Comparison of ENCODE assay signal across 15 cellular contexts in genomic region chr2:7915302-7916200, GRCh38.
DNase-seq lines count a peak whose midpoint lies in the region; ATAC-seq and TF ChIP-seq lines count a peak whose summit lies in the region.
"Had no signal": no experiment of that assay in that cellular context is flagged by ENCODE, and none has a peak within 500 bp of the region (broad histone marks: within the 10 kb centered on the region; RNA-seq: fewer than 3 reads in every experiment).

No MANE protein-coding gene starts in this region.

- intact Hi-C loops in heart left ventricle (cut with DNase I) = no loop called here
- intact Hi-C loops in cardiac septum (cut with DNase I) = no loop called here
- intact Hi-C loops in right cardiac atrium (cut with DNase I) = no loop called here
- intact Hi-C loops in lower leg skin (cut with DNase I; ENCODE audit: low total_unique reads) = no loop called here

- H3F3A ChIP-seq in SK-N-SH (replicated peaks; ENCODE audit: insufficient read depth) = no peaks in the 10 kb centered on the region

- H3K9ac ChIP-seq in SK-N-SH = no peak overlapping the region

- H3K36me3 ChIP-seq in heart left ventricle = no peaks in the 10 kb centered on the region
- H3K36me3 ChIP-seq in SK-N-SH (replicated peaks in 1 of 2; ENCODE audit: control insufficient read depth in 1 of 2, insufficient read depth in 2 of 2, low read length in 1 of 2) = no peaks in the 10 kb centered on the region
- no peaks in the 10 kb centered on the region for H3K36me3 ChIP-seq in thoracic aorta
- H3K36me3 ChIP-seq: neutrophil had no signal

- H2AFZ ChIP-seq in SK-N-SH (ENCODE audit: low read depth) = no peak overlapping the region

- H3K4me2 ChIP-seq in SK-N-SH = 0 out of 2 replicates have a peak overlapping the region, but pooled peaks have one; percentile 4

- H3K27ac ChIP-seq in heart left ventricle (peak overlapping the region in 2 of 12 donors; percentile 11 to 16), SK-N-SH (ENCODE audit: low read depth in 2 of 2, low read length in 1 of 2) (no peak overlapping the region), right cardiac atrium (ENCODE audit: low read length) (no peak overlapping the region), thoracic aorta (no peak overlapping the region)
- H3K27ac ChIP-seq: neutrophil had no signal

- ATAC-seq in heart left ventricle (no peak), right cardiac atrium (peak in 1 of 2 donors; percentile 26), thoracic aorta (ENCODE audit: insufficient number of reproducible peaks, low FRiP score, low read depth) (no peak), GM21825 (IDR thresholded peaks at IDR 0.05; ENCODE audit: unreplicated experiment) (no peak)
- ATAC-seq: effector memory CD8-positive, alpha-beta T cell; T-cell had no signal

- no peaks in the 10 kb centered on the region for H3K79me2 ChIP-seq in SK-N-SH (ENCODE audit: insufficient read depth)

- TF ChIP-seq EP300 in SK-N-SH (IDR thresholded peaks at IDR 0.05; ENCODE audit: borderline replicate concordance in 1 of 2, low read depth in 1 of 2, low read length in 1 of 2) = no peak

- TF ChIP-seq POLR2A in heart left ventricle (IDR thresholded peaks at IDR 0.05) (no peak), lower leg skin (IDR thresholded peaks at IDR 0.05) (no peak)

- TF ChIP-seq RAD21 in SK-N-SH (IDR thresholded peaks at IDR 0.05; ENCODE audit: low read length) = no peak

- DNase-seq in heart left ventricle (no peak), cardiac septum (ENCODE audit: low spot score) (no peak), SK-N-SH (no peak), right cardiac atrium (no peak), thoracic aorta (ENCODE audit: low spot score) (no peak), NCI-H1417 treated with DMSO at 0.1 percent for 48 hours (lab: John Stamatoyannopoulos, UW) (no peak), lower leg skin (ENCODE audit: low spot score in 2 of 2) (no peak)
- DNase-seq: activated CD4-positive, alpha-beta T cell treated with anti-CD3 and anti-CD28 coated beads for 1 hour; activated T-cell treated with anti-CD3 and anti-CD28 coated beads, Interleukin-2, amount 50 U/mL, for 24 hours; amniotic stem cell; effector memory CD8-positive, alpha-beta T cell; MM.1S; T-cell had no signal

- TF ChIP-seq CTCF in heart left ventricle (IDR thresholded peaks at IDR 0.05) (no peak), SK-N-SH (IDR thresholded peaks at IDR 0.05) (no peak), thoracic aorta (IDR thresholded peaks at IDR 0.05) (no peak), lower leg skin (IDR thresholded peaks at IDR 0.05) (no peak)

- H3K4me1 ChIP-seq in heart left ventricle = no peaks in the 10 kb centered on the region
- H3K4me1 ChIP-seq in SK-N-SH (ENCODE audit: control insufficient read depth in 1 of 2, insufficient read depth in 2 of 2, low read depth in 1 of 2, low read length in 1 of 2) = no peaks in the 10 kb centered on the region
- H3K4me1 ChIP-seq in right cardiac atrium (ENCODE audit: control insufficient read depth, insufficient read depth, low read length) = no peaks in the 10 kb centered on the region
- no peaks in the 10 kb centered on the region for H3K4me1 ChIP-seq in thoracic aorta (ENCODE audit: control insufficient read depth in 1 of 2, low read depth in 2 of 2)

- H3K4me3 ChIP-seq in heart left ventricle (peak overlapping the region in 9 of 12 donors; percentile 4 to 52 (median 32)), SK-N-SH (ENCODE audit: low read depth in 2 of 2, low read length in 1 of 2) (peak overlapping the region in 1 of 2 experiments; percentile 7; a peak in 1 of 4 replicates), right cardiac atrium (ENCODE audit: low read length) (peak overlapping the region; percentile 35), thoracic aorta (peak overlapping the region; percentile 42), lower leg skin (ENCODE audit: low read depth, poor library complexity, severe bottlenecking) (no peak overlapping the region)

- CTCF ChIA-PET in SK-N-SH (lab: Yijun Ruan, JAX) = interaction anchor here (0.7 to 0.9 kb wide), 2 partner anchors 10 to 786 kb away, joined by 3 read pairs; no protein-coding TSS in a partner anchor

- POLR2A ChIA-PET in SK-N-SH (lab: Yijun Ruan, JAX) = no interaction called here

- no peaks in the 10 kb centered on the region for H4K20me1 ChIP-seq in SK-N-SH (ENCODE audit: insufficient read depth)

- H3K27me3 ChIP-seq in heart left ventricle (no peaks in the 10 kb centered on the region), SK-N-SH (ENCODE audit: insufficient read depth) (no peaks in the 10 kb centered on the region), right cardiac atrium (ENCODE audit: control insufficient read depth, insufficient read depth) (no peaks in the 10 kb centered on the region), thoracic aorta (replicated peaks; ENCODE audit: insufficient read depth) (no peaks in the 10 kb centered on the region)
- H3K27me3 ChIP-seq: neutrophil had no signal

- H3K9me3 ChIP-seq in heart left ventricle (no peaks in the 10 kb centered on the region), SK-N-SH (no peaks in the 10 kb centered on the region), right cardiac atrium (ENCODE audit: control insufficient read depth, low read length) (no peaks in the 10 kb centered on the region), thoracic aorta (no peaks in the 10 kb centered on the region)
- H3K9me3 ChIP-seq: neutrophil had no signal

- WGBS in heart left ventricle, 4 donors = 67 to 76% (median 71%) methylated on average over 15 of the region's 15 CpGs
- WGBS in SK-N-SH (ENCODE audit: low lambda C conversion rate) = 81% methylated on average over 15 of the region's 15 CpGs
- 71% methylated on average over 15 of the region's 15 CpGs for WGBS in right cardiac atrium
- 74 to 78% methylated on average over 15 of the region's 15 CpGs for WGBS in lower leg skin, 2 donors

- H3K9me2 ChIP-seq in SK-N-SH = no peaks in the 10 kb centered on the region

TF ChIP-seq in SK-N-SH, 30 proteins besides CTCF, POLR2A, EP300 and RAD21:
- TF ChIP-seq NFIC (IDR thresholded peaks at IDR 0.05; ENCODE audit: borderline replicate concordance) (no peak), JUND (IDR thresholded peaks at IDR 0.05) (no peak), RCOR1 (IDR thresholded peaks at IDR 0.05; ENCODE audit: low read length) (no peak), CHD2 (IDR thresholded peaks at IDR 0.05; ENCODE audit: low read length, partially characterized antibody) (no peak), GABPA (IDR thresholded peaks at IDR 0.05; ENCODE audit: low read depth) (no peak), FOXM1 (IDR thresholded peaks at IDR 0.05; ENCODE audit: low read depth) (no peak), SIN3A (IDR thresholded peaks at IDR 0.05; ENCODE audit: borderline replicate concordance, low read depth, low read length) (no peak)
